ENCODE assay signal across 25 cellular contexts in the genomic region with DNA sequence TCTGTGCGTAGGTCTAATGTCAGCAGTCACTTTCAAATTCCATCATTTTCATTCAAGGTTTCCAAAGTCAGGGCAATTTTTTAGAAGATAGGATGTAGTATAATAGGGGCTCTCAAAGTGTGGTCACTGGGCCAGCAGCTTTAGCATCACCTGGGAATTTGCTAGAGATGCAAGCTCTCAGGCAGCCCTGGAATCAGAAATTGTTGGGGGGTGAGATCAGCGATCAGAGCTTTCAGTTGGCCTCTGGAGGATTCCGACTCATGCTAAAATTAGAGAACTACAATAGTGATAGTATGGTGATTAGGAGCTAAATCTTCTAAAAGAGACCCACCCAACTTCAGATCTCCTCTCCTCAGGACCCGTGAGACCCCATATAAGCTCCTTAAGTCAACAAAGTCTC.
"Had no signal": no experiment of that assay in that cellular context is flagged by ENCODE, and none has a peak within 500 bp of the region (broad histone marks: within the 10 kb centered on the region; RNA-seq: fewer than 3 reads in every experiment).

No MANE protein-coding gene starts in this region.

- H3K27ac ChIP-seq: coronary artery, esophagus squamous epithelium, prostate gland, stomach, testis, tibial artery had no signal

- H3K27me3 ChIP-seq: right atrium auricular region, testis had no signal

- H3K4me3 Mint-ChIP-seq: effector memory CD8-positive, alpha-beta T cell; naive thymus-derived CD4-positive, alpha-beta T cell; stimulated activated effector memory CD8-positive, alpha-beta T cell treated with anti-CD3 and anti-CD28 coated beads, Interleukin-12 subunit alpha, Interleukin-12 subunit beta, amount 100 ng/mL, for 72 hours; type B pancreatic cell had no signal

- H3K27ac Mint-ChIP-seq: effector memory CD8-positive, alpha-beta T cell; naive thymus-derived CD4-positive, alpha-beta T cell; nephron; stimulated activated effector memory CD8-positive, alpha-beta T cell treated with anti-CD3 and anti-CD28 coated beads, Interleukin-12 subunit alpha, Interleukin-12 subunit beta, amount 100 ng/mL, for 72 hours; type B pancreatic cell had no signal

- H3K4me3 ChIP-seq: coronary artery, esophagus squamous epithelium, lung, prostate gland, right atrium auricular region, stomach, testis, tibial artery had no signal

- H3K4me1 ChIP-seq: prostate gland, testis had no signal

- H3K9me3 Mint-ChIP-seq: effector memory CD8-positive, alpha-beta T cell; nephron; stimulated activated effector memory CD8-positive, alpha-beta T cell treated with anti-CD3 and anti-CD28 coated beads, Interleukin-12 subunit alpha, Interleukin-12 subunit beta, amount 100 ng/mL, for 72 hours; type B pancreatic cell had no signal

- H3K36me3 Mint-ChIP-seq: naive thymus-derived CD4-positive, alpha-beta T cell; stimulated activated effector memory CD8-positive, alpha-beta T cell treated with anti-CD3 and anti-CD28 coated beads, Interleukin-12 subunit alpha, Interleukin-12 subunit beta, amount 100 ng/mL, for 72 hours; type B pancreatic cell had no signal

- H3K36me3 ChIP-seq: esophagus squamous epithelium, prostate gland, right atrium auricular region, stomach, tibial artery had no signal

- ATAC-seq: effector memory CD8-positive, alpha-beta T cell; left lobe of liver; naive thymus-derived CD4-positive, alpha-beta T cell; sciatic nerve; stimulated activated effector memory CD8-positive, alpha-beta T cell treated with anti-CD3 and anti-CD28 coated beads, Interleukin-12 subunit alpha, Interleukin-12 subunit beta, amount 100 ng/mL, for 72 hours had no signal

- H3K9me3 ChIP-seq: esophagus squamous epithelium, prostate gland, right atrium auricular region, stomach, testis, tibial artery had no signal

- DNase-seq: dermis blood vessel endothelial cell; effector memory CD8-positive, alpha-beta T cell; erythroblast; esophagus squamous epithelium; foreskin melanocyte; hypothalamus; mesenchymal stem cell; midbrain; naive thymus-derived CD4-positive, alpha-beta T cell; nucleus accumbens; stimulated activated CD4-positive, alpha-beta T cell treated with anti-CD3 and anti-CD28 coated beads, Interleukin-2, amount 100 ng/mL, for 24 hours; stimulated activated CD4-positive, alpha-beta T cell treated with anti-CD3 and anti-CD28 coated beads, Interleukin-4, amount 100 ng/mL, for 24 hours; stimulated activated naive CD4-positive, alpha-beta T cell treated with Interleukin-2 at 50 U/mL for 16 hours; stomach; testis; tibial artery had no signal
